ENCODE assay signal across 8 cellular contexts in the genomic region with DNA sequence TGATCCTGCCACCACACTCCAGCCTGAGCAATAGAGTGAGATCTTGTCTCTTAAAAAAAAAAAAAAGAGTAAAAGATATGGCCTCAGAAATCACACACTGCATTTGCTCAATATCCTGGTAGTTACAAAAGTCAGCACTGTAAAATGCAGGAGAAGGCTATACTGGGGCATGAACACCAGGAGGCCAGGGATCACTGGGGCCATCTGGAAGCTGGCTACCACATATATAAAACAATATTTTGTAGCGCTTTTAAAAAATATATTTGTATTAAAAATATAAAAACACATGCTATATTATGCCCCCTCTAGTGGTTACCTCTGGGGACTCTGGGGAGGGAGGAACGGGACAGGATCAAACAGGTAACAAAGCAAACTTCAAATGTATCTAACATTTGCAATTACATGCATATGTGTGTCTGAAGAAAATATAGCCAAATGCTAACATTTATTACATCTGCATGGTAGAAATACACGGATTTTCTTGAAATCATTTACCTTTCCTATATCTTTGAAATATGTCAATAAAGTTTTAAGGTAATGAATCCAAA. TPM values are rescaled to one million over a fixed set of nuclear protein-coding genes. Genes with fewer than 3 reads are reported as not detected.
DNase-seq lines count a peak whose midpoint lies in the region; ATAC-seq and TF ChIP-seq lines count a peak whose summit lies in the region.

No MANE protein-coding gene starts in this region.

- POLR2A ChIA-PET in activated CD8-positive, alpha-beta T cell treated with anti-CD3 and anti-CD28 coated beads for 36 hours (lab: Charles Lee), result no interaction called here

- H3K9me3 Mint-ChIP-seq in activated CD8-positive, alpha-beta T cell treated with anti-CD3 and anti-CD28 coated beads for 36 hours, result no peaks in the 10 kb centered on the region

- peak; percentile 72 for TF ChIP-seq CTCF in activated CD8-positive, alpha-beta T cell treated with anti-CD3 and anti-CD28 coated beads for 36 hours (IDR thresholded peaks at IDR 0.05)

- intact Hi-C loops in activated CD8-positive, alpha-beta T cell treated with anti-CD3 and anti-CD28 coated beads for 36 hours (cut with micrococcal nuclease), result no loop called here

- no peaks in the 10 kb centered on the region for H3K27me3 Mint-ChIP-seq in activated CD8-positive, alpha-beta T cell treated with anti-CD3 and anti-CD28 coated beads for 36 hours

- H3K4me3 Mint-ChIP-seq in activated CD8-positive, alpha-beta T cell treated with anti-CD3 and anti-CD28 coated beads for 36 hours, result no peak overlapping the region

- peaks cover 22% of the 10 kb centered on the region for H3K4me1 Mint-ChIP-seq in activated CD8-positive, alpha-beta T cell treated with anti-CD3 and anti-CD28 coated beads for 36 hours (ENCODE audit: low read depth)

- ATAC-seq in activated CD8-positive, alpha-beta T cell treated with anti-CD3 and anti-CD28 coated beads for 36 hours, result no peak
- ATAC-seq in HG03565 (IDR thresholded peaks at IDR 0.05; ENCODE audit: unreplicated experiment) (no peak), HG03196 (IDR thresholded peaks at IDR 0.05; ENCODE audit: unreplicated experiment) (no peak)

- no peak for TF ChIP-seq EP300 in Ishikawa (IDR thresholded peaks at IDR 0.05; ENCODE audit: borderline replicate concordance)

- CTCF ChIA-PET in activated CD8-positive, alpha-beta T cell treated with anti-CD3 and anti-CD28 coated beads for 36 hours (lab: Charles Lee), result no interaction called here

- H3K27ac Mint-ChIP-seq in activated CD8-positive, alpha-beta T cell treated with anti-CD3 and anti-CD28 coated beads for 36 hours, result no peak overlapping the region

- peak; percentile 33 for TF ChIP-seq RAD21 in Ishikawa (IDR thresholded peaks at IDR 0.05; ENCODE audit: low read depth)

- peak; percentile 46 for DNase-seq in D341Med (ENCODE audit: low spot score)
- peak; percentile 30 for DNase-seq in activated CD8-positive, alpha-beta T cell treated with anti-CD3 and anti-CD28 coated beads for 36 hours
- peak; percentile 44 for DNase-seq in kidney tubule cell (ENCODE audit: low spot score)
- DNase-seq in NCI-H1694 treated with DMSO at 0.1 percent for 48 hours (lab: John Stamatoyannopoulos, UW), result no peak
- DNase-seq in activated gamma-delta T cell (lab: John Stamatoyannopoulos, UW), result no peak

- H3K36me3 Mint-ChIP-seq in activated CD8-positive, alpha-beta T cell treated with anti-CD3 and anti-CD28 coated beads for 36 hours (ENCODE audit: low read depth), result peaks cover 18% of the 10 kb centered on the region

TF ChIP-seq in Ishikawa, 13 proteins besides CTCF, POLR2A, EP300 and RAD21:
- TF ChIP-seq CEBPB (IDR thresholded peaks at IDR 0.05), result no peak
- TF ChIP-seq NFIC (IDR thresholded peaks at IDR 0.05), result no peak
- TF ChIP-seq EGR1 (IDR thresholded peaks at IDR 0.05), result no peak
- TF ChIP-seq USF1 (IDR thresholded peaks at IDR 0.05), result no peak
- no peak for TF ChIP-seq YY1 (IDR thresholded peaks at IDR 0.05; ENCODE audit: low read depth)
- no peak for TF ChIP-seq TEAD4 (IDR thresholded peaks at IDR 0.05)
- no peak for TF ChIP-seq TCF12 (IDR thresholded peaks at IDR 0.05; ENCODE audit: low read depth)
- TF ChIP-seq TAF1 (IDR thresholded peaks at IDR 0.05; ENCODE audit: low read depth), result no peak
- no peak for TF ChIP-seq FOXM1 (IDR thresholded peaks at IDR 0.05; ENCODE audit: borderline replicate concordance, low read depth)
- no peak for TF ChIP-seq CREB1 (IDR thresholded peaks at IDR 0.05; ENCODE audit: low read depth)

RNA-seq across cellular contexts. Expression of gene C4orf46, which starts 4.0 kb away (rescaled TPM):
- 10 to 100 TPM; 17.7 to 19.0 TPM for total RNA-seq in activated CD8-positive, alpha-beta T cell treated with anti-CD3 and anti-CD28 coated beads for 36 hours

RNA-seq across cellular contexts. Expression of gene ETFDH, which starts 4.4 kb away (rescaled TPM):
- 10 to 100 TPM; 28.8 to 31.6 TPM for total RNA-seq in activated CD8-positive, alpha-beta T cell treated with anti-CD3 and anti-CD28 coated beads for 36 hours

RNA-seq across cellular contexts. Expression of gene PPID, which starts 55.5 kb away (rescaled TPM):
- 10 to 100 TPM; 66.5 to 69.3 TPM for total RNA-seq in activated CD8-positive, alpha-beta T cell treated with anti-CD3 and anti-CD28 coated beads for 36 hours

Comparison
In these comparisons a context has a peak if more than half of its experiments do, and no peak if none do; other contexts are left out.
1. DNase-seq: peak in D341Med (single experiment), activated CD8-positive, alpha-beta T cell treated with anti-CD3 and anti-CD28 coated beads for 36 hours (single experiment) and kidney tubule cell (single experiment); none in NCI-H1694 treated with DMSO at 0.1 percent for 48 hours (single experiment) and activated gamma-delta T cell (single experiment).